Comparison of ENCODE assay signal across 10 cellular contexts in the genomic region with DNA sequence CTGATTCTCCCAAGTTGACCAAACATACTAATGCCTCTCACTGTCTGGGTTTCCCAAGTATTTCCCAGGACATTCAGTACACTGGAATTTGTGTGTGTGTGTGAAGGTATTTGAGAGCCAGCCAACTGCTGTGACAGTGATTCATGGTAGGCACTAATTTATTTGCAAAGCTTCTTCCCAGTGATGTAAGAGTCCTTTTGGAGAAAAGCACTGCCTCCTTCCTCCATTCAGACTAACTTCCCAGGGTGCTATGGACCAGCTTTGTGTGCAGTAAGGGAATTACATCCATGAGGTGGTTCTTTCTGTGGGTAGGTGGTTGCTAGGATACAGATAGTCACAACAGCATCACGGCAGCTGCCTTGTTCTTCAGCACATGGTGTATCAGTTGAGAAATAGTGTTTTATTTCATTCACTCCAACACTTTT. TPM values are rescaled to one million over a fixed set of nuclear protein-coding genes. Genes with fewer than 3 reads are reported as not detected.
DNase-seq lines count a peak whose midpoint lies in the region; ATAC-seq, FAIRE-seq and TF ChIP-seq lines count a peak whose summit lies in the region.
"Had no signal": no experiment of that assay in that cellular context is flagged by ENCODE, and none has a peak within 500 bp of the region (broad histone marks: within the 10 kb centered on the region; RNA-seq: fewer than 3 reads in every experiment).

No MANE protein-coding gene starts in this region.

- no peak overlapping the region for H3K23ac ChIP-seq in mesenchymal stem cell (ENCODE audit: low read length in 2 of 2)

- no peaks in the 10 kb centered on the region for H3K79me2 ChIP-seq in mammary epithelial cell (ENCODE audit: insufficient read depth, low read length)

- no peaks in the 10 kb centered on the region for H3K4me1 Mint-ChIP-seq in activated naive CD4-positive, alpha-beta T cell treated with anti-CD3 and anti-CD28 coated beads for 36 hours (ENCODE audit: low read depth)

- H3K4me1 ChIP-seq in mammary epithelial cell (ENCODE audit: insufficient read depth, low read length) = no peaks in the 10 kb centered on the region
- no peaks in the 10 kb centered on the region for H3K4me1 ChIP-seq in mesenchymal stem cell (ENCODE audit: control insufficient read depth, insufficient read depth, low read depth, low read length)

- no peak overlapping the region for H3K27ac Mint-ChIP-seq in activated naive CD4-positive, alpha-beta T cell treated with anti-CD3 and anti-CD28 coated beads for 36 hours
- H3K27ac Mint-ChIP-seq: CD8-positive, alpha-beta T cell; naive thymus-derived CD8-positive, alpha-beta T cell had no signal

- H3K27me3 Mint-ChIP-seq in activated naive CD4-positive, alpha-beta T cell treated with anti-CD3 and anti-CD28 coated beads for 36 hours (ENCODE audit: low read depth) = no peaks in the 10 kb centered on the region

- 0% methylated on average over 1 of the region's 1 CpG for WGBS in mammary epithelial cell (ENCODE audit: low coverage, missing lambda C conversion rate)
- WGBS in mesenchymal stem cell = no CpG with 5 or more reads among the region's 1 CpG

- no peaks in the 10 kb centered on the region for H3K79me1 ChIP-seq in mesenchymal stem cell (replicated peaks; ENCODE audit: low read length, poor library complexity, severe bottlenecking)

- no peak overlapping the region for H2BK5ac ChIP-seq in mesenchymal stem cell (ENCODE audit: low read depth, low read length, poor library complexity, severe bottlenecking)

- H3K18ac ChIP-seq in mesenchymal stem cell (ENCODE audit: low read depth in 1 of 2, low read length in 2 of 2) = no peak overlapping the region

- no peak overlapping the region for H3K4me2 ChIP-seq in mammary epithelial cell (ENCODE audit: insufficient read depth, low read depth, low read length)
- H3K4me2 ChIP-seq in mesenchymal stem cell (ENCODE audit: low read length, poor library complexity, severe bottlenecking) = no peak overlapping the region

- dilution Hi-C loops in mammary epithelial cell (cut with HindIII; ENCODE audit: low sequenced_read_pairs) = no loop called here

- no peak overlapping the region for H2BK120ac ChIP-seq in mesenchymal stem cell (ENCODE audit: low read depth, low read length)

- in situ Hi-C loops in ACHN (cut with HindIII; ENCODE audit: low pct_ligation_motif_present, low pct_unique_long_range_greater_than_20kb, low sequenced_read_pairs) (no loop called here), mammary epithelial cell (cut with MboI; ENCODE audit: low sequenced_read_pairs in 2 of 2) (no loop called here)

- H2AK5ac ChIP-seq in mesenchymal stem cell (ENCODE audit: low read length, severe bottlenecking) = no peak overlapping the region

- H3K27ac ChIP-seq in mammary epithelial cell (ENCODE audit: insufficient read depth, low read depth, low read length) = no peak overlapping the region
- no peak overlapping the region for H3K27ac ChIP-seq in mesenchymal stem cell (ENCODE audit: low read length, poor library complexity, severe bottlenecking)

- H3K4me3 Mint-ChIP-seq in activated naive CD4-positive, alpha-beta T cell treated with anti-CD3 and anti-CD28 coated beads for 36 hours = no peak overlapping the region
- H3K4me3 Mint-ChIP-seq: CD8-positive, alpha-beta T cell; naive thymus-derived CD8-positive, alpha-beta T cell had no signal

- H3K4ac ChIP-seq in mesenchymal stem cell (ENCODE audit: low read depth in 1 of 2, low read length in 2 of 2) = no peak overlapping the region

- H3K36me3 ChIP-seq in mammary epithelial cell (ENCODE audit: insufficient read depth, low read length) (no peaks in the 10 kb centered on the region), mesenchymal stem cell (ENCODE audit: control insufficient read depth in 1 of 2, insufficient read depth in 2 of 2, low read depth in 1 of 2, low read length in 2 of 2) (no peaks in the 10 kb centered on the region)

- intact Hi-C loops in mammary epithelial cell (cut with micrococcal nuclease) = no loop called here
- intact Hi-C loops in activated naive CD4-positive, alpha-beta T cell treated with anti-CD3 and anti-CD28 coated beads for 36 hours (cut with micrococcal nuclease) = no loop called here

- H4K20me1 ChIP-seq in mammary epithelial cell (ENCODE audit: insufficient read depth, low read length) = no peaks in the 10 kb centered on the region

- CTCF ChIA-PET in mammary epithelial cell (lab: Charles Lee; ENCODE audit: low non-redundant PET) = interaction anchor here (0.9 kb wide), 1 partner anchor 59 kb away, joined by 12 read pairs; no protein-coding TSS in a partner anchor
- CTCF ChIA-PET in activated naive CD4-positive, alpha-beta T cell treated with anti-CD3 and anti-CD28 coated beads for 36 hours (lab: Charles Lee) = no interaction called here

- ATAC-seq in left lobe of liver = no peak
- no peak for ATAC-seq in GM18873 (IDR thresholded peaks at IDR 0.05; ENCODE audit: low FRiP score, unreplicated experiment)
- ATAC-seq: CD8-positive, alpha-beta T cell; naive thymus-derived CD8-positive, alpha-beta T cell had no signal

- H3K9me3 Mint-ChIP-seq in activated naive CD4-positive, alpha-beta T cell treated with anti-CD3 and anti-CD28 coated beads for 36 hours = no peaks in the 10 kb centered on the region
- H3K9me3 Mint-ChIP-seq: CD8-positive, alpha-beta T cell; naive thymus-derived CD8-positive, alpha-beta T cell had no signal

- no peak for FAIRE-seq in HTR-8/SVneo (lab: Jason Lieb, UNC)

- H3K36me3 Mint-ChIP-seq in activated naive CD4-positive, alpha-beta T cell treated with anti-CD3 and anti-CD28 coated beads for 36 hours (ENCODE audit: low read depth) = no peaks in the 10 kb centered on the region
- H3K36me3 Mint-ChIP-seq: CD8-positive, alpha-beta T cell; naive thymus-derived CD8-positive, alpha-beta T cell had no signal

- H3K27me3 ChIP-seq in mammary epithelial cell (ENCODE audit: insufficient read depth, low read length) = no peaks in the 10 kb centered on the region
- H3K27me3 ChIP-seq in mesenchymal stem cell (ENCODE audit: control insufficient read depth in 1 of 2, insufficient read depth in 1 of 2, low read length in 2 of 2) = no peaks in the 10 kb centered on the region

- no TSS peak for BruUV-seq in mammary epithelial cell (replicated peaks; lab: Mats Ljungman, UMichigan)

- H3K4me3 ChIP-seq in mammary epithelial cell (replicated peaks in 1 of 3; ENCODE audit: insufficient read depth in 1 of 3, low read depth in 2 of 3, low read length in 3 of 3) (no peak overlapping the region), mesenchymal stem cell (ENCODE audit: insufficient read depth in 1 of 2, low read depth in 1 of 2, low read length in 2 of 2) (no peak overlapping the region)

- H3K9me3 ChIP-seq in mammary epithelial cell (replicated peaks; ENCODE audit: insufficient read depth, low read length) (no peaks in the 10 kb centered on the region), mesenchymal stem cell (ENCODE audit: control insufficient read depth, low read length) (no peaks in the 10 kb centered on the region)

- DNase-seq in ACHN = peak; percentile 73
- peak; percentile 36 for DNase-seq in HTR-8/SVneo (ENCODE audit: insufficient read length, low spot score)
- DNase-seq in mammary epithelial cell = peak; percentile 80
- DNase-seq in mesenchymal stem cell = peak; percentile 96
- no peak for DNase-seq in left lobe of liver (ENCODE audit: low spot score)
- no peak for DNase-seq in activated naive CD4-positive, alpha-beta T cell treated with anti-CD3 and anti-CD28 coated beads for 36 hours
- no peak for DNase-seq in NCI-H187 treated with DMSO at 0.1 percent for 48 hours (lab: John Stamatoyannopoulos, UW)
- DNase-seq: CD8-positive, alpha-beta T cell; naive thymus-derived CD8-positive, alpha-beta T cell had no signal

- no peak overlapping the region for H4K91ac ChIP-seq in mesenchymal stem cell (ENCODE audit: low read length)

- no peak overlapping the region for H4K8ac ChIP-seq in mesenchymal stem cell (ENCODE audit: low read length)

- no peak overlapping the region for H2BK12ac ChIP-seq in mesenchymal stem cell (ENCODE audit: low read length in 2 of 2)

- H2BK15ac ChIP-seq in mesenchymal stem cell (ENCODE audit: low read depth, poor library complexity, severe bottlenecking) = no peak overlapping the region

- no peak overlapping the region for H3K14ac ChIP-seq in mesenchymal stem cell (ENCODE audit: low read length in 2 of 2)

- no peak overlapping the region for H2AFZ ChIP-seq in mammary epithelial cell (ENCODE audit: low read depth, low read length)
- H2AFZ ChIP-seq in mesenchymal stem cell (ENCODE audit: low read depth, low read length) = no peak overlapping the region

- no peak overlapping the region for H3K9ac ChIP-seq in mammary epithelial cell (ENCODE audit: insufficient read depth, low read length)
- no peak overlapping the region for H3K9ac ChIP-seq in mesenchymal stem cell (ENCODE audit: low read length)

- TF ChIP-seq CTCF in mammary epithelial cell (conservative IDR thresholded peaks at IDR 0.05 in 1 of 2, IDR thresholded peaks at IDR 0.05 in 1 of 2; ENCODE audit: extremely low read depth in 1 of 2, insufficient read depth in 1 of 2, low read depth in 1 of 2, low read length in 2 of 2) = no peak

RNA-seq across cellular contexts. Expression of a gene that starts 8.7 kb away (rescaled TPM):
- total RNA-seq in mammary epithelial cell (1 to 10 TPM in 1 of 2 donors, under 1 TPM in 1; 0.12 to 4.7 TPM), left lobe of liver (0.15 TPM)
- 0.41 TPM for polyA plus RNA-seq in mammary epithelial cell
- polyA minus RNA-seq in mammary epithelial cell = not detected
- polyA plus RNA-seq in mesenchymal stem cell (2013, experiment 1 of 2) = 0.95 TPM
- polyA plus RNA-seq in mesenchymal stem cell (2013, experiment 2 of 2) = 0.77 TPM
- total RNA-seq in activated naive CD4-positive, alpha-beta T cell treated with anti-CD3 and anti-CD28 coated beads for 36 hours = not detected
- total RNA-seq: CD8-positive, alpha-beta T cell; naive thymus-derived CD8-positive, alpha-beta T cell had no signal
- polyA plus RNA-seq: naive thymus-derived CD8-positive, alpha-beta T cell had no signal

Comparison
In these comparisons a context has a peak if more than half of its experiments do, and no peak if none do; other contexts are left out.
1. DNase-seq: peak in ACHN (single experiment), HTR-8/SVneo (single experiment), mammary epithelial cell (single experiment) and mesenchymal stem cell (single experiment); none in left lobe of liver (single experiment), activated naive CD4-positive, alpha-beta T cell treated with anti-CD3 and anti-CD28 coated beads for 36 hours (single experiment) and NCI-H187 treated with DMSO at 0.1 percent for 48 hours (single experiment).